1 cellular context compared by ENCODE assay signal in the genomic region with DNA sequence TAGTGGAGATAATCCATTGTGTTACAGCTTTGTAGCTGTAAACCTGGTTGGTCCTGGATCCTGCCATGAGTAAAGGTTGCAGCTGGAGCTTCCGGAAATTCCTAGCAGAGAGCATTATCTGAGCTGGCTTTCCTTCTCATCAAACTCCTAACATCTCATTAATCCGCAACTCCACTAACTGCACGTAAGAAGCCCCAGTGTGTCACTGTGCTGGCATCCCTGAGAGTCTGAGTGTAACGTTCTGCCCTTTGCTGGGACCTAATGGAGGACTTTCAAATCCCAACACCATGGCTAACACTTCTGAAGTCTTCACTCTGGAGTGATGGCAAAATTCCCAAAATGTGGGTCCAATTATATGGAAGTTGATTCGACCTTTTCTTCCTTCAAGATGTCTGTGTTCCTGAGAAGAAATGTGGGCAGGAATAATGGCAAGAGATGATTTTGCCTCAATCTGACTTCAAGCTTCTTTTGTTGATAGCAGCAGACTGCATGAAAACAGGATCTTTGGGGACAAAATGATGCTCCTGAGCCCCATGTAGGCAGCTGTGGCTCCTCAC.
TF ChIP-seq lines count a peak whose summit lies in the region.

No MANE protein-coding gene starts in this region.

TF ChIP-seq in GM23338, 12 proteins besides CTCF, POLR2A, EP300 and RAD21 (continued from another document):
- TF ChIP-seq, protein P1, sequence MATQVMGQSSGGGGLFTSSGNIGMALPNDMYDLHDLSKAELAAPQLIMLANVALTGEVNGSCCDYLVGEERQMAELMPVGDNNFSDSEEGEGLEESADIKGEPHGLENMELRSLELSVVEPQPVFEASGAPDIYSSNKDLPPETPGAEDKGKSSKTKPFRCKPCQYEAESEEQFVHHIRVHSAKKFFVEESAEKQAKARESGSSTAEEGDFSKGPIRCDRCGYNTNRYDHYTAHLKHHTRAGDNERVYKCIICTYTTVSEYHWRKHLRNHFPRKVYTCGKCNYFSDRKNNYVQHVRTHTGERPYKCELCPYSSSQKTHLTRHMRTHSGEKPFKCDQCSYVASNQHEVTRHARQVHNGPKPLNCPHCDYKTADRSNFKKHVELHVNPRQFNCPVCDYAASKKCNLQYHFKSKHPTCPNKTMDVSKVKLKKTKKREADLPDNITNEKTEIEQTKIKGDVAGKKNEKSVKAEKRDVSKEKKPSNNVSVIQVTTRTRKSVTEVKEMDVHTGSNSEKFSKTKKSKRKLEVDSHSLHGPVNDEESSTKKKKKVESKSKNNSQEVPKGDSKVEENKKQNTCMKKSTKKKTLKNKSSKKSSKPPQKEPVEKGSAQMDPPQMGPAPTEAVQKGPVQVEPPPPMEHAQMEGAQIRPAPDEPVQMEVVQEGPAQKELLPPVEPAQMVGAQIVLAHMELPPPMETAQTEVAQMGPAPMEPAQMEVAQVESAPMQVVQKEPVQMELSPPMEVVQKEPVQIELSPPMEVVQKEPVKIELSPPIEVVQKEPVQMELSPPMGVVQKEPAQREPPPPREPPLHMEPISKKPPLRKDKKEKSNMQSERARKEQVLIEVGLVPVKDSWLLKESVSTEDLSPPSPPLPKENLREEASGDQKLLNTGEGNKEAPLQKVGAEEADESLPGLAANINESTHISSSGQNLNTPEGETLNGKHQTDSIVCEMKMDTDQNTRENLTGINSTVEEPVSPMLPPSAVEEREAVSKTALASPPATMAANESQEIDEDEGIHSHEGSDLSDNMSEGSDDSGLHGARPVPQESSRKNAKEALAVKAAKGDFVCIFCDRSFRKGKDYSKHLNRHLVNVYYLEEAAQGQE (IDR thresholded peaks at IDR 0.05; ENCODE audit: unreplicated experiment) = no peak
- TF ChIP-seq STAT1 (IDR thresholded peaks at IDR 0.05; ENCODE audit: unreplicated experiment) (no peak), CREB1 (CRISPR knock-in tag; IDR thresholded peaks at IDR 0.05; ENCODE audit: low read depth) (no peak), JUNB (IDR thresholded peaks at IDR 0.05; ENCODE audit: unreplicated experiment) (no peak), POLR2AphosphoS5 (IDR thresholded peaks at IDR 0.05; ENCODE audit: low read depth) (no peak), ZNF114 (CRISPR knock-in tag; IDR thresholded peaks at IDR 0.05) (no peak)
